Comparison of ENCODE assay signal across 25 cellular contexts in the genomic region with DNA sequence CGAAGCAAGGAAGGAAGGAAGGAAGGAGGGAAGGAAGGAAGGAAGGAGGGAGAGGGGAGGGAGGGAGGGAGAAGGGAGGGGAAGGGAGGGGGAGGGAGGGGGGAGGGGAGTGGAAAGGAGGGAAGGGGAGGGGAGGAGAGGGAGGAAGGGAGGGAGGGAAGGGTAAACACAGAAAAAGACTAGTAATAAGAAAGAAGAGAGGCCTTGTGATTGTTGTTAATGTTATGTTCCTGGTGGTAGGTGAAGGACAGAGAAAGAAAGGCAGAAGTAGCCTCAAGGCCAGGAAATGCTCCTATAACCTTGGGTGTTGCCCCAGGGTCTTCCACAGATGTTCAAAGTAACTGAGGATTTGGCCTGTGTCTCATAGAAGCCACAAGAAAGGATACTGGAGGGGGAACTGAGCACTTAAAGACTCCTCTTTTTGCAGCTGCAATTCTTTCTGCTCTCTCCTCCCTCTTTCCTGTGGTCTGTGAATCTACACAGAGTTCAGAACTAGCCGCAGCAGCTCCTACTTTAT.
"Had no signal": no experiment of that assay in that cellular context is flagged by ENCODE, and none has a peak within 500 bp of the region (broad histone marks: within the 10 kb centered on the region; RNA-seq: fewer than 3 reads in every experiment).

No MANE protein-coding gene starts in this region.

- H3K4me3 Mint-ChIP-seq: activated CD8-positive, alpha-beta T cell treated with anti-CD3 and anti-CD28 coated beads, Interleukin-2, amount 10 ng/mL, durations not matched to agents 7 days and 5 days; activated naive CD4-positive, alpha-beta T cell treated with anti-CD3 and anti-CD28 coated beads, Interleukin-2, amount 50 U/mL, for 24 hours; brain had no signal

- H3K27me3 ChIP-seq: cardiac muscle cell, SJCRH30 had no signal

- H3K27me3 Mint-ChIP-seq: activated naive CD4-positive, alpha-beta T cell treated with anti-CD3 and anti-CD28 coated beads, Interleukin-2, amount 50 U/mL, for 24 hours; brain had no signal

- H3K4me2 ChIP-seq: KMS-11 had no signal

- H3K9me3 Mint-ChIP-seq: activated naive CD4-positive, alpha-beta T cell treated with anti-CD3 and anti-CD28 coated beads, Interleukin-2, amount 50 U/mL, for 24 hours; brain had no signal

- ATAC-seq: activated CD8-positive, alpha-beta T cell treated with anti-CD3 and anti-CD28 coated beads, Interleukin-2, amount 10 ng/mL, durations not matched to agents 7 days and 5 days; PC-3; SK-N-SH treated with all-trans-retinoic acid at 6 μM for 48 hours had no signal

- H3K9me3 ChIP-seq: SJCRH30 had no signal

- H3K36me3 Mint-ChIP-seq: activated naive CD4-positive, alpha-beta T cell treated with anti-CD3 and anti-CD28 coated beads, Interleukin-2, amount 50 U/mL, for 24 hours; brain had no signal

- FAIRE-seq: astrocyte, colon had no signal

- H3K27ac ChIP-seq: cardiac muscle cell, KMS-11, SJCRH30 had no signal

- H3K9ac ChIP-seq: KMS-11 had no signal

- H3K36me3 ChIP-seq: cardiac muscle cell, SJCRH30 had no signal

- DNase-seq: activated CD4-positive, alpha-beta T cell treated with anti-CD3 and anti-CD28 coated beads for 48 hours; activated CD4-positive, alpha-beta T cell treated with anti-CD3 and anti-CD28 coated beads, Interleukin-2, amount 50 U/mL, for 4 hours; activated CD4-positive, CD25-positive, alpha-beta regulatory T cell treated with anti-CD3 and anti-CD28 coated beads, Interleukin-2, amount 50 U/mL, for 72 hours; activated CD8-positive, alpha-beta memory T cell treated with anti-CD3 and anti-CD28 coated beads, Interleukin-2, amount 50 U/mL, for 48 hours; activated CD8-positive, alpha-beta T cell treated with anti-CD3 and anti-CD28 coated beads, Interleukin-2, amount 10 ng/mL, durations not matched to agents 7 days and 5 days; activated effector memory CD4-positive, alpha-beta T cell treated with Interleukin-2 at 50 U/mL for 16 hours; activated naive CD4-positive, alpha-beta T cell; activated T-cell treated with anti-CD3 and anti-CD28 coated beads, Interleukin-2, amount 50 U/mL, for 1 hour; amygdala; cerebellar nuclear complex; NCI-H1105 treated with DMSO at 0.1 percent for 48 hours; NCI-H1436 treated with DMSO at 0.1 percent for 48 hours; NCI-H187; NCI-H2081; NCI-H510A treated with DMSO at 0.1 percent for 48 hours; PC-3; SJCRH30; SW 1271 had no signal

- H3K4me1 ChIP-seq: SJCRH30 had no signal

- H3K4me3 ChIP-seq: cardiac muscle cell, SJCRH30 had no signal

- H3K27ac Mint-ChIP-seq: activated CD8-positive, alpha-beta T cell treated with anti-CD3 and anti-CD28 coated beads, Interleukin-2, amount 10 ng/mL, durations not matched to agents 7 days and 5 days; activated naive CD4-positive, alpha-beta T cell treated with anti-CD3 and anti-CD28 coated beads, Interleukin-2, amount 50 U/mL, for 24 hours; brain had no signal

- H3K4me1 Mint-ChIP-seq: activated naive CD4-positive, alpha-beta T cell treated with anti-CD3 and anti-CD28 coated beads, Interleukin-2, amount 50 U/mL, for 24 hours had no signal
